Comparison of ENCODE assay signal across 11 cellular contexts in the genomic region with DNA sequence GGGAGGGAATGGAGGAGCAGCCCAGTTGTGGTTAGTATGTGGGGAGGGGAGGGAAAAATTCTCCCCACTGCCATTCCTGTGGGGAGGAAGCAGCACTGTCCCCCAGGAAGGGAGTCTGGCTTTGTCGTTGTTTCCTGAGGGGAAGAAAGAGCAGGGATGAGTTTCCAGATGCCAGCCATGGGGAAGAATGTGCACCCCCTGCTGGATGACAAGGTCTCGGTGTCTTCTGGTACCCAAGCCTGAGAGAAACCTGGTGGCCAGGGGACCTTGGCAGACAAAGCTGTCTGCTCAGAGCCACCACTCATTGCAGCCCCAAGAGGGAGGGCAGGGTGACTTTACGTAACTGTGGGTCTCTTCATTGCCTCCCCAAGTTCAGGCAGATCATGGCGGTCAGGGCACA.
DNase-seq lines count a peak whose midpoint lies in the region; ATAC-seq and TF ChIP-seq lines count a peak whose summit lies in the region.
"Had no signal": no experiment of that assay in that cellular context is flagged by ENCODE, and none has a peak within 500 bp of the region (broad histone marks: within the 10 kb centered on the region; RNA-seq: fewer than 3 reads in every experiment).

No MANE protein-coding gene starts in this region.

- TF ChIP-seq CTCF in right atrium auricular region (IDR thresholded peaks at IDR 0.05): peak in 1 of 2 donors; percentile 51
- peak; percentile 39 for TF ChIP-seq CTCF in OCI-LY3 (IDR thresholded peaks at IDR 0.05; ENCODE audit: low read depth, low read length)
- TF ChIP-seq CTCF in fibroblast of the aortic adventitia (IDR thresholded peaks at IDR 0.05; ENCODE audit: insufficient read depth, low read length): no peak
- peak in 3 of 6 experiments; percentile 32 to 42 (median 38) for TF ChIP-seq CTCF in thyroid gland (IDR thresholded peaks at IDR 0.05)

- intact Hi-C loops in Right ventricle myocardium superior (cut with DNase I) (no loop called here), thyroid gland (cut with DNase I) (no loop called here)

- WGBS in thyroid gland, 2 donors: 76 to 78% methylated on average over 4 of the region's 4 CpGs

- H3K79me2 ChIP-seq in OCI-LY3 (ENCODE audit: low read length): no peaks in the 10 kb centered on the region

- H3K27ac ChIP-seq in right atrium auricular region: no peak overlapping the region
- no peak overlapping the region for H3K27ac ChIP-seq in OCI-LY3 (ENCODE audit: low read length)
- H3K27ac ChIP-seq in thyroid gland: no peak overlapping the region
- H3K27ac ChIP-seq: epithelial cell of prostate, thoracic aorta had no signal

- no peaks in the 10 kb centered on the region for H3K27me3 ChIP-seq in right atrium auricular region
- no peaks in the 10 kb centered on the region for H3K27me3 ChIP-seq in OCI-LY3 (ENCODE audit: low read depth, low read length)
- H3K27me3 ChIP-seq in thyroid gland: no peaks in the 10 kb centered on the region

- H3K4me1 ChIP-seq in right atrium auricular region (no peaks in the 10 kb centered on the region), OCI-LY3 (ENCODE audit: low read length) (no peaks in the 10 kb centered on the region), thyroid gland (peaks cover 0 to 12% of the 10 kb centered on the region in 2 donors)

- H3K4me3 ChIP-seq in right atrium auricular region: no peak overlapping the region
- H3K4me3 ChIP-seq in OCI-LY3 (ENCODE audit: low read length): no peak overlapping the region
- H3K4me3 ChIP-seq in fibroblast of the aortic adventitia (ENCODE audit: low read depth, low read length): no peak overlapping the region
- no peak overlapping the region for H3K4me3 ChIP-seq in thyroid gland (replicated peaks in 1 of 3)
- H3K4me3 ChIP-seq: thoracic aorta had no signal

- H3K4me2 ChIP-seq in OCI-LY3 (ENCODE audit: low read length): no peak overlapping the region

- no peak for TF ChIP-seq POLR2A in thyroid gland (IDR thresholded peaks at IDR 0.05)

- peak; percentile 36 for ATAC-seq in Right ventricle myocardium superior (ENCODE audit: poor library complexity)
- no peak for ATAC-seq in HG02763 (IDR thresholded peaks at IDR 0.05; ENCODE audit: unreplicated experiment)
- ATAC-seq in GM19351 (IDR thresholded peaks at IDR 0.05; ENCODE audit: unreplicated experiment): no peak

- H2AFZ ChIP-seq in OCI-LY3 (ENCODE audit: low read depth, low read length): no peak overlapping the region

- DNase-seq in Right ventricle myocardium superior (no peak), right atrium auricular region (ENCODE audit: low spot score) (no peak), fibroblast of the aortic adventitia (ENCODE audit: low read depth) (peak; percentile 7), thyroid gland (peak; percentile 35 to 43), NCI-H2029 treated with DMSO at 0.1 percent for 48 hours (lab: John Stamatoyannopoulos, UW) (no peak)
- DNase-seq: NCI-H2107 had no signal

- H3K9me3 ChIP-seq in right atrium auricular region: no peaks in the 10 kb centered on the region
- H3K9me3 ChIP-seq in OCI-LY3 (ENCODE audit: insufficient read depth, low read length): no peaks in the 10 kb centered on the region
- H3K9me3 ChIP-seq in thyroid gland: no peaks in the 10 kb centered on the region
- H3K9me3 ChIP-seq: thoracic aorta had no signal

- H3K36me3 ChIP-seq in right atrium auricular region (no peaks in the 10 kb centered on the region), OCI-LY3 (replicated peaks; ENCODE audit: low read depth, low read length) (no peaks in the 10 kb centered on the region), thyroid gland (no peaks in the 10 kb centered on the region)
- H3K36me3 ChIP-seq: thoracic aorta had no signal

- H4K20me1 ChIP-seq in OCI-LY3 (ENCODE audit: insufficient read depth, low read length): no peaks in the 10 kb centered on the region

- H3K9ac ChIP-seq in OCI-LY3 (ENCODE audit: low read length): no peak overlapping the region

Comparison
In these comparisons a context has a peak if more than half of its experiments do, and no peak if none do; other contexts are left out.
1. DNase-seq: peak in fibroblast of the aortic adventitia (single experiment) and thyroid gland (2 of 2); none in Right ventricle myocardium superior (single experiment), right atrium auricular region (single experiment) and NCI-H2029 treated with DMSO at 0.1 percent for 48 hours (single experiment).